In the genomic region with DNA sequence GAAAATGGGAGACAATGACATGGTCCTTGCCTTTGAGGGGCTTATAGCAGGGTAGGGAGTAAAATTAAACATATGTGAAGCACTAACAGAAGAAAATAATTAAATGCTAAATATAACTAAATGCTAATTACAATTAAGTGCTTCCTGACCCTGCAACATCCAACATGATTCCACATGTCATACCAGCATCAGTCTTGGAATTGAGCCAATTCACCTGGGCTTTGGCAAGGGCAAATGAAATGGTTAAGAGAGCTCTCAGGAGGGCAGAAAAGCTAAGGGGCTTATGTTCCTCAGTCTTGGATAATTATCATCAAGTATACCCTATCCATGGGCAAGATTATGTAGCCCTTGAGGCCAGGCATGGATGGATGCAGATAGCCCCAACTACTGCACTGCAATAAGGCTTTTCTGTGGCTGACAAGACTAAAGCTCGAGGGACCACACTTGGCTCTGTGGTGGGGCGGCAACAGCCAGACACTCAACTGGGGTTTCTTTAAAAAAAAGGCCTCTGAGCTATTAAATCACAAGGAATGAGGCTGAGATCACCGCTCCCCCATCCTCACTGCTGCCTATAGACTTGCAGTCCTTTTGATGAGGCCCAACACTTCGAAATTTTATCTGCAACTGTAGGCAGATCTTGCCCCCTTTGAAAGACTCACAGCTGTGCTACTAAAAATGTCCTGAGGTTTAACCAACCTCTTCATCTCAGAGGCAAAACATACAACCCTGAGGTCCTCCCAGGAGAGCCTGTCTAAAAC, we compare ENCODE assay signal across 10 cellular contexts. TPM values are rescaled to one million over a fixed set of nuclear protein-coding genes. Genes with fewer than 3 reads are reported as not detected.
A peak's percentile ranks its signal among the peaks of the same experiment; 100 is the strongest.
DNase-seq lines count a peak whose midpoint lies in the region; ATAC-seq and TF ChIP-seq lines count a peak whose summit lies in the region.
"Had no signal": no experiment of that assay in that cellular context is flagged by ENCODE, and none has a peak within 500 bp of the region (broad histone marks: within the 10 kb centered on the region; RNA-seq: fewer than 3 reads in every experiment).

No MANE protein-coding gene starts in this region.

- peak overlapping the region in 9 of 10 donors; percentile 92 to 99 (median 96) for H3K27ac ChIP-seq in heart right ventricle
- peak overlapping the region; percentile 99 for H3K27ac ChIP-seq in substantia nigra (ENCODE audit: low read depth, low read length, poor library complexity, severe bottlenecking)

- TF ChIP-seq CTCF in heart right ventricle (IDR thresholded peaks at IDR 0.05) = no peak

- H3K27me3 Mint-ChIP-seq in T-helper 17 cell = no peaks in the 10 kb centered on the region

- H3K4me1 ChIP-seq in heart right ventricle = peaks cover 27 to 82% (median 69%) of the 10 kb centered on the region in 9 donors

- peak overlapping the region; percentile 91 for H3K27ac Mint-ChIP-seq in T-helper 17 cell

- H3K9me3 ChIP-seq in T-helper 17 cell (ENCODE audit: control insufficient read depth, low read length, poor library complexity, severe bottlenecking) = no peaks in the 10 kb centered on the region
- no peaks in the 10 kb centered on the region for H3K9me3 ChIP-seq in heart right ventricle

- H3K27me3 ChIP-seq in heart right ventricle = no peaks in the 10 kb centered on the region

- CTCF ChIA-PET in HEK293T (lab: Yijun Ruan, JAX) = interaction anchor here (2.5 kb wide), 1 partner anchor 13 kb away, joined by 14 read pairs; no protein-coding TSS in a partner anchor

- DNase-seq in DMS 273 (lab: John Stamatoyannopoulos, UW; ENCODE audit: unreplicated experiment) = peak; percentile 26
- DNase-seq in DMS 273 treated with DMSO at 0.1 percent for 48 hours (lab: John Stamatoyannopoulos, UW) = no peak
- no peak for DNase-seq in T-helper 17 cell
- peak in 1 of 2 donors; percentile 34 for DNase-seq in heart right ventricle
- peak in 1 of 49 donors; percentile 63 for DNase-seq in substantia nigra (lab: John Stamatoyannopoulos, UW)
- no peak for DNase-seq in HEK293T (ENCODE audit: extremely low spot score)
- DNase-seq: activated naive CD4-positive, alpha-beta T cell treated with Interleukin-2 at 50 U/mL for 16 hours had no signal

- H3K4me3 ChIP-seq in heart right ventricle = peak overlapping the region in 8 of 10 donors; percentile 3 to 80 (median 66)

- POLR2A ChIA-PET in HEK293T (lab: Yijun Ruan, JAX) = no interaction called here

- H3K36me3 ChIP-seq in heart right ventricle = peaks cover 0 to 43% (median 20%) of the 10 kb centered on the region in 9 donors

- H3K36me3 Mint-ChIP-seq in T-helper 17 cell (ENCODE audit: low read depth) = no peaks in the 10 kb centered on the region

- intact Hi-C loops in heart right ventricle (cut with DNase I) = no loop called here

- WGBS in heart right ventricle, 2 donors = 44% methylated on average over 4 of the region's 4 CpGs

- H3K4me3 Mint-ChIP-seq in T-helper 17 cell = no peak overlapping the region
- H3K4me3 Mint-ChIP-seq: neural crest cell had no signal

- H3K4me1 Mint-ChIP-seq in T-helper 17 cell = peaks cover 38% of the 10 kb centered on the region

- ATAC-seq in T-helper 17 cell (no peak), heart right ventricle (no peak), GM18520 (IDR thresholded peaks at IDR 0.05; ENCODE audit: unreplicated experiment) (no peak), GM18498 (IDR thresholded peaks at IDR 0.05; ENCODE audit: unreplicated experiment) (no peak)

TF ChIP-seq in HEK293T, 16 proteins besides CTCF, POLR2A, EP300 and RAD21:
- TF ChIP-seq LEF1 (IDR thresholded peaks at IDR 0.05; ENCODE audit: borderline replicate concordance) (no peak), ZNF384 (IDR thresholded peaks at IDR 0.05) (no peak), CTBP1 (IDR thresholded peaks at IDR 0.05; ENCODE audit: borderline replicate concordance) (no peak), SUZ12 (IDR thresholded peaks at IDR 0.05) (no peak), SP1 (IDR thresholded peaks at IDR 0.05) (no peak), ELF4 (IDR thresholded peaks at IDR 0.05) (no peak), HDGF (IDR thresholded peaks at IDR 0.05; ENCODE audit: borderline replicate concordance) (no peak), NFRKB (IDR thresholded peaks at IDR 0.05) (no peak), FOXM1 (IDR thresholded peaks at IDR 0.05; ENCODE audit: borderline replicate concordance) (no peak), BHLHE40 (IDR thresholded peaks at IDR 0.05; ENCODE audit: borderline replicate concordance) (no peak)
- TF ChIP-seq, protein P1, sequence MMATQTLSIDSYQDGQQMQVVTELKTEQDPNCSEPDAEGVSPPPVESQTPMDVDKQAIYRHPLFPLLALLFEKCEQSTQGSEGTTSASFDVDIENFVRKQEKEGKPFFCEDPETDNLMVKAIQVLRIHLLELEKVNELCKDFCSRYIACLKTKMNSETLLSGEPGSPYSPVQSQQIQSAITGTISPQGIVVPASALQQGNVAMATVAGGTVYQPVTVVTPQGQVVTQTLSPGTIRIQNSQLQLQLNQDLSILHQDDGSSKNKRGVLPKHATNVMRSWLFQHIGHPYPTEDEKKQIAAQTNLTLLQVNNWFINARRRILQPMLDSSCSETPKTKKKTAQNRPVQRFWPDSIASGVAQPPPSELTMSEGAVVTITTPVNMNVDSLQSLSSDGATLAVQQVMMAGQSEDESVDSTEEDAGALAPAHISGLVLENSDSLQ (IDR thresholded peaks at IDR 0.05) = no peak
TF ChIP-seq in HEK293T: peak in this region for 0.

RNA-seq across cellular contexts. Expression of a gene that starts 39.0 kb away (rescaled TPM):
- total RNA-seq in T-helper 17 cell (10 to 100 TPM; 25.7 to 28.0 TPM), heart right ventricle (100 to 1,000 TPM in 1 of 10 donors, 1 to 10 TPM in 9; 2.0 to 101 (median 4.2) TPM)
- polyA plus RNA-seq in heart right ventricle = 1 to 10 TPM; 5.0 to 6.5 TPM

RNA-seq across cellular contexts. Expression of a gene that starts 42.6 kb away (rescaled TPM):
- total RNA-seq in T-helper 17 cell (100 to 1,000 TPM; 207 to 208 TPM), heart right ventricle (100 to 1,000 TPM in 2 of 10 donors, 10 to 100 TPM in 8; 60.8 to 117 (median 83.4) TPM)
- polyA plus RNA-seq in heart right ventricle = 100 to 1,000 TPM in 1 of 2 donors, 10 to 100 TPM in 1; 54.1 to 159 TPM

RNA-seq across cellular contexts. Expression of a gene that starts 42.9 kb away (rescaled TPM):
- 1 to 10 TPM in 1 of 2 donors, under 1 TPM in 1; 0.75 to 4.5 TPM for total RNA-seq in T-helper 17 cell
- total RNA-seq in heart right ventricle = 1 to 10 TPM; 2.3 to 9.1 (median 4.7) TPM
- 1 to 10 TPM; 2.5 to 2.8 TPM for polyA plus RNA-seq in heart right ventricle
